22 cellular contexts compared by ENCODE assay signal in genomic region chr1:185342672-185343259, GRCh38.
"Had no signal": no experiment of that assay in that cellular context is flagged by ENCODE, and none has a peak within 500 bp of the region (broad histone marks: within the 10 kb centered on the region; RNA-seq: fewer than 3 reads in every experiment).

No MANE protein-coding gene starts in this region.

- H3K4me2 ChIP-seq: neural progenitor cell had no signal

- ATAC-seq: esophagus mucosa; left lung; naive thymus-derived CD8-positive, alpha-beta T cell; stimulated activated naive CD8-positive, alpha-beta T cell treated with anti-CD3 and anti-CD28 coated beads, Interleukin-15, Interleukin-2, amounts not matched to agents 100 U/mL and 50 U/mL, for 24 hours had no signal

- H3K9ac ChIP-seq: neural progenitor cell had no signal

- H3K4me1 ChIP-seq: neural progenitor cell, uterus had no signal

- H3K9me3 ChIP-seq: left lung, spleen, tibial nerve, uterus had no signal

- FAIRE-seq: bronchial epithelial cell, frontal cortex, TTC549 had no signal

- H3K4me3 ChIP-seq: left lung, lung, neural progenitor cell, spleen, tibial nerve, uterus had no signal

- H3K36me3 ChIP-seq: left lung, neural progenitor cell, spleen, tibial nerve, uterus had no signal

- DNase-seq: activated CD4-positive, alpha-beta T cell treated with anti-CD3 and anti-CD28 coated beads for 1 hour; activated CD4-positive, alpha-beta T cell treated with anti-CD3 and anti-CD28 coated beads, Interleukin-2, amount 50 U/mL, for 1 hour; activated naive CD4-positive, alpha-beta T cell treated with Interleukin-2 at 50 U/mL for 16 hours; activated naive CD8-positive, alpha-beta T cell treated with anti-CD3 and anti-CD28 coated beads for 36 hours; activated T-cell treated with anti-CD3 and anti-CD28 coated beads, Interleukin-2, amount 50 U/mL, for 1 hour; cortex of kidney; effector CD8-positive, alpha-beta T cell; kidney glomerular epithelial cell; left lung; naive thymus-derived CD8-positive, alpha-beta T cell; retina; spleen; stimulated activated CD4-positive, alpha-beta T cell treated with anti-CD3 and anti-CD28 coated beads, Interleukin-4, amount 100 ng/mL, for 24 hours; stimulated activated naive CD8-positive, alpha-beta T cell treated with anti-CD3 and anti-CD28 coated beads, Interleukin-15, Interleukin-2, amounts not matched to agents 100 U/mL and 50 U/mL, for 24 hours; uterus had no signal

- H3K27ac ChIP-seq: left lung, neural progenitor cell, spleen, uterus had no signal

- H2AFZ ChIP-seq: neural progenitor cell had no signal

- H3K27me3 ChIP-seq: left lung, neural progenitor cell, spleen, tibial nerve, uterus had no signal
